Comparison of ENCODE assay signal across 20 cellular contexts in genomic region chr21:28986677-28987076, GRCh38. TPM values are rescaled to one million over a fixed set of nuclear protein-coding genes. Genes with fewer than 3 reads are reported as not detected.
DNase-seq lines count a peak whose midpoint lies in the region; ATAC-seq, FAIRE-seq and TF ChIP-seq lines count a peak whose summit lies in the region.
"Had no signal": no experiment of that assay in that cellular context is flagged by ENCODE, and none has a peak within 500 bp of the region (broad histone marks: within the 10 kb centered on the region; RNA-seq: fewer than 3 reads in every experiment).

No MANE protein-coding gene starts in this region.

- H4K20me1 ChIP-seq in Loucy (ENCODE audit: insufficient read depth, low read length, poor library complexity, severe bottlenecking) = peaks cover 25% of the 10 kb centered on the region

- H3K9me2 ChIP-seq in Loucy (replicated peaks; ENCODE audit: low read depth, low read length) = no peaks in the 10 kb centered on the region

- H3K9me3 ChIP-seq in Loucy (ENCODE audit: insufficient read depth, low read depth, low read length) (no peaks in the 10 kb centered on the region), body of pancreas (no peaks in the 10 kb centered on the region), pancreas (no peaks in the 10 kb centered on the region), SJCRH30 (replicated peaks) (no peaks in the 10 kb centered on the region)
- H3K9me3 ChIP-seq: BLaER1 treated with 17β-estradiol and CSF1 and Interleukin-3, amounts not matched to agents 10 nM and 100 nM had no signal

- peaks cover 54% of the 10 kb centered on the region for H3K79me2 ChIP-seq in Loucy (ENCODE audit: insufficient read depth, low read length)

- DNase-seq in body of pancreas (peak in 2 of 4 donors; percentile 35 to 50), pancreas (peak in 1 of 6 donors; percentile 18), NCI-H2107 (lab: John Stamatoyannopoulos, UW) (no peak), putamen (ENCODE audit: low spot score) (no peak), SJCRH30 (no peak)
- DNase-seq: CD8-positive, alpha-beta memory T cell; COR-L47; DMS 273 treated with DMSO at 0.1 percent for 48 hours; GDM1; GOT3; H7; HFFc6 had no signal

- intact Hi-C loops in body of pancreas (cut with DNase I) = no loop called here
- intact Hi-C loops in pancreas (cut with DNase I) = no loop called here

- H3K4me1 ChIP-seq in Loucy (ENCODE audit: insufficient read depth, low read length, poor library complexity, severe bottlenecking) (peaks cover 25% of the 10 kb centered on the region), body of pancreas (peaks cover 25% of the 10 kb centered on the region), pancreas (peaks cover 6 to 19% (median 17%) of the 10 kb centered on the region in 3 donors), SJCRH30 (no peaks in the 10 kb centered on the region)

- H3K27me3 ChIP-seq in Loucy (ENCODE audit: insufficient read depth, low read length, poor library complexity, severe bottlenecking) (no peaks in the 10 kb centered on the region), body of pancreas (no peaks in the 10 kb centered on the region), pancreas (no peaks in the 10 kb centered on the region), SJCRH30 (no peaks in the 10 kb centered on the region)
- H3K27me3 ChIP-seq: BLaER1 treated with 17β-estradiol and CSF1 and Interleukin-3, amounts not matched to agents 10 nM and 100 nM had no signal

- no peak for TF ChIP-seq POLR2A in body of pancreas (IDR thresholded peaks at IDR 0.05)

- H3K36me3 ChIP-seq in Loucy (ENCODE audit: insufficient read depth, low read length) = peaks cover 37% of the 10 kb centered on the region
- peaks cover 0 to 15% of the 10 kb centered on the region in 2 donors for H3K36me3 ChIP-seq in body of pancreas (replicated peaks in 1 of 2; ENCODE audit: insufficient read depth in 1 of 2, low read depth in 2 of 2)
- H3K36me3 ChIP-seq in pancreas = peaks cover 0 to 23% (median 23%) of the 10 kb centered on the region in 3 donors
- H3K36me3 ChIP-seq in SJCRH30 = peaks cover 37% of the 10 kb centered on the region

- no peak for TF ChIP-seq CTCF in Loucy (conservative IDR thresholded peaks at IDR 0.05; ENCODE audit: low read length)
- TF ChIP-seq CTCF in body of pancreas (IDR thresholded peaks at IDR 0.05) = no peak
- no peak for TF ChIP-seq CTCF in pancreas (IDR thresholded peaks at IDR 0.05)

- ATAC-seq in body of pancreas (peak; percentile 48), pancreas (peak; percentile 60 to 93 (median 77)), GM21447 (IDR thresholded peaks at IDR 0.05; ENCODE audit: unreplicated experiment) (no peak)
- ATAC-seq: HCT116 had no signal

- H3K4me2 ChIP-seq in Loucy (ENCODE audit: low read depth, low read length, poor library complexity, severe bottlenecking) = peak overlapping the region; percentile 44
- H3K4me2 ChIP-seq: BLaER1 treated with 17β-estradiol and CSF1 and Interleukin-3, amounts not matched to agents 10 nM and 100 nM had no signal

- peak; percentile 69 for FAIRE-seq in G401.6 (lab: Jason Lieb, UNC)
- no peak for FAIRE-seq in pancreas (lab: Jason Lieb, UNC)
- FAIRE-seq: GM12892, GM18507 had no signal

- H3K4me3 ChIP-seq in Loucy (ENCODE audit: low read length, poor library complexity, severe bottlenecking) = no peak overlapping the region
- H3K4me3 ChIP-seq in body of pancreas = no peak overlapping the region
- H3K4me3 ChIP-seq in pancreas = no peak overlapping the region
- no peak overlapping the region for H3K4me3 ChIP-seq in SJCRH30
- H3K4me3 ChIP-seq: BLaER1 treated with 17β-estradiol and CSF1 and Interleukin-3, amounts not matched to agents 10 nM and 100 nM had no signal

- H3K27ac ChIP-seq in body of pancreas = no peak overlapping the region
- H3K27ac ChIP-seq in pancreas = no peak overlapping the region
- H3K27ac ChIP-seq in SJCRH30 = no peak overlapping the region
- H3K27ac ChIP-seq: BLaER1 treated with 17β-estradiol and CSF1 and Interleukin-3, amounts not matched to agents 10 nM and 100 nM; HL-60 had no signal

- H3K9ac ChIP-seq in Loucy (ENCODE audit: low read depth, low read length, poor library complexity, severe bottlenecking) = no peak overlapping the region
- H3K9ac ChIP-seq: BLaER1 treated with 17β-estradiol and CSF1 and Interleukin-3, amounts not matched to agents 10 nM and 100 nM had no signal

- WGBS in body of pancreas, 2 donors = 27 to 32% methylated on average over 4 of the region's 4 CpGs
- WGBS in pancreas, 2 donors = 23 to 26% methylated on average over 4 of the region's 4 CpGs

- H2AFZ ChIP-seq in Loucy (ENCODE audit: low read length) = no peak overlapping the region

- no peaks in the 10 kb centered on the region for H3F3A ChIP-seq in Loucy (ENCODE audit: low read depth)

RNA-seq across cellular contexts. Expression of gene LTN1, which starts 6.0 kb away (rescaled TPM):
- total RNA-seq in body of pancreas (10 to 100 TPM; 15.2 to 20.0 TPM), pancreas (10 to 100 TPM in 5 of 6 donors, 1 to 10 TPM in 1; 9.3 to 16.1 (median 13.8) TPM)
- 1 to 10 TPM; 4.4 to 8.5 TPM for polyA plus RNA-seq in pancreas
- 44.6 and 49.8 TPM in 2 replicates for total RNA-seq in SJCRH30 (2014; rRNA removed; shearing (Covaris generic))

RNA-seq across cellular contexts. Expression of gene RWDD2B, which starts 32.5 kb away (rescaled TPM):
- total RNA-seq in body of pancreas = 10 to 100 TPM in 1 of 2 donors, 1 to 10 TPM in 1; 4.3 to 13.5 TPM
- total RNA-seq in pancreas = 10 to 100 TPM in 5 of 6 donors, 1 to 10 TPM in 1; 8.7 to 15.9 (median 11.5) TPM
- polyA plus RNA-seq in pancreas = 10 to 100 TPM in 1 of 2 donors, 1 to 10 TPM in 1; 8.2 to 10.9 TPM
- 12.1 and 14.2 TPM in 2 replicates for total RNA-seq in SJCRH30 (2014; rRNA removed; shearing (Covaris generic))

RNA-seq across cellular contexts. Expression of gene USP16, which starts 37.8 kb away (rescaled TPM):
- total RNA-seq in body of pancreas = 10 to 100 TPM; 17.5 to 24.1 TPM
- total RNA-seq in pancreas = 10 to 100 TPM; 17.6 to 27.3 (median 20.1) TPM
- polyA plus RNA-seq in pancreas = 10 to 100 TPM; 13.8 to 25.6 TPM
- total RNA-seq in SJCRH30 (2014; rRNA removed; shearing (Covaris generic)) = 55.2 and 61.6 TPM in 2 replicates
